Comparison of ENCODE assay signal across 9 cellular contexts in the genomic region with DNA sequence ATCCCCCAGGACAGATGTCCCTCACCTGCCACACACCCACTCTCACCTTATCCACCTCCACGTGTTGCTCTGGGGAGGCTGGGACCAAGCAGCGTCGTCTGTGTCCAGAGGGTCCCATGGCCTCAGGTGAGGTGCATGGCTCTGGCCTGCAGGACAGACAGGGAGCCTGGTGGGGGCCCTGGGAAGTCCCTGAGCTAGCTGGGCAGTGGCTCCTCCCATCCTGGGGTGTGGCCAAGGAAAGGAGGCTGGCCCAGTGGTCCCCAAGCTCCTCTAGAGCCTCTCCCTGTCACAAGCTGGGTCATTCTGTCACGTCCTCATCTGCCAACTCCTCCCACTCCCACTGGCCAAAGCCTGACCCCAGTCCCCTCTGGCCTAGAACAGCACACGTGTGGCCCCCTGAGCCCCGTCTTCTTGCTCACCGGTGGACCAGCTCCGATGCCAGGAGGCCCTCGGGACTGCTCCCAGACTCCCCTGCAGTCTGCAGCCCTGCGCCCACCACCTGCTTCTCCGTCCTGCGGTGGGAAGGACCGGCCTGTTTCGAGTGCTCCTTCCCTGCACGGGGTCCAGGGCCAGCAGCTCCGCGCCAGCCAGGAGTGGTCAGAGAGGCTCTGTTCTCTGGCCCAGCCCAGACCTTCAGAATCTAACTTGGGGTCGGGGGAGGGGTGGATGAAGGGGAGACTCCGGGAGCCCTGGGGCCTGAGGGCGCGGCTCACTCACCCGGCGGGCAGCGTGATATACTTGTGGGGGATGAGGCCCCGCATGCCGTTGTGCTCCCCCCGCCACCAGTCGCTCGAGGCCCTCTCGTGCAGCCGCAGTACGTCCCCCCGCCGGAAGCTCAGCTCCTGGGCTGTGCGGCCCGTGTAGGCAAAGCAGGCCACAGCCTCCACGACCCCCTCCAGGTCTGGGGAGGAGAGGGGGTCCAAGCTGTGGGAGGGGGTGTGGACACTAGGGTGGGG. TPM values are rescaled to one million over a fixed set of nuclear protein-coding genes. Genes with fewer than 3 reads are reported as not detected.
DNase-seq lines count a peak whose midpoint lies in the region; TF ChIP-seq lines count a peak whose summit lies in the region.
"Had no signal": no experiment of that assay in that cellular context is flagged by ENCODE, and none has a peak within 500 bp of the region (broad histone marks: within the 10 kb centered on the region; RNA-seq: fewer than 3 reads in every experiment).

No MANE protein-coding gene starts in this region.

- peak; percentile 69 for DNase-seq in GM13977 (ENCODE audit: low spot score)
- peak; percentile 47 for DNase-seq in HT-29 (ENCODE audit: low spot score)
- peak; percentile 9 to 12 for DNase-seq in erythroblast (lab: John Stamatoyannopoulos, UW)
- no peak for DNase-seq in COR-L47 (lab: John Stamatoyannopoulos, UW)
- no peak for DNase-seq in mucosa of gallbladder (ENCODE audit: low spot score)
- no peak for DNase-seq in occipital lobe (lab: John Stamatoyannopoulos, UW)
- DNase-seq: activated T-cell treated with anti-CD3 and anti-CD28 coated beads for 4 hours, kidney glomerular epithelial cell, NCI-H345 had no signal

- TF ChIP-seq POLR2A in erythroblast (IDR thresholded peaks at IDR 0.05; ENCODE audit: low read length) = no peak

- no peak for TF ChIP-seq CTCF in GM13977 (IDR thresholded peaks at IDR 0.05; ENCODE audit: extremely low read depth, insufficient read depth, missing control alignments)

- in situ Hi-C loops in GM13977 (cut with MboI; ENCODE audit: low pct_unique_long_range_greater_than_20kb, low sequenced_read_pairs, unreplicated experiment) = no loop called here

RNA-seq across cellular contexts. Expression of a gene that starts 4.8 kb away (rescaled TPM):
- total RNA-seq in HT-29 (2014; rRNA removed; shearing (Covaris generic)) = not detected in 2 replicates
- total RNA-seq in mucosa of gallbladder = 1.1 TPM
- not detected for total RNA-seq in occipital lobe

RNA-seq across cellular contexts. Expression of a gene that starts 16.8 kb away (rescaled TPM):
- 3.4 and 6.5 TPM in 2 replicates for total RNA-seq in HT-29 (2014; rRNA removed; shearing (Covaris generic))
- total RNA-seq in mucosa of gallbladder (53.8 TPM), occipital lobe (6.6 TPM)

RNA-seq across cellular contexts. Expression of a gene that starts 23.3 kb away (rescaled TPM):
- total RNA-seq in HT-29 (2014; rRNA removed; shearing (Covaris generic)) = not detected in 2 replicates
- total RNA-seq in mucosa of gallbladder (10.0 TPM), occipital lobe (98.1 TPM)

RNA-seq across cellular contexts. Expression of a gene that starts 25.5 kb away (rescaled TPM):
- total RNA-seq in HT-29 (2014; rRNA removed; shearing (Covaris generic)) = 304 and 321 TPM in 2 replicates
- 81.6 TPM for total RNA-seq in mucosa of gallbladder
- 17.6 TPM for total RNA-seq in occipital lobe

RNA-seq across cellular contexts. Expression of a gene that starts 35.1 kb away (rescaled TPM):
- total RNA-seq in HT-29 (2014; rRNA removed; shearing (Covaris generic)) = 0.08 and 0.91 TPM in 2 replicates
- total RNA-seq in mucosa of gallbladder = 19.5 TPM
- 2.8 TPM for total RNA-seq in occipital lobe

Comparison
In these comparisons a context has a peak if more than half of its experiments do, and no peak if none do; other contexts are left out.
1. DNase-seq: peak in GM13977 (single experiment), HT-29 (single experiment) and erythroblast (2 of 2); none in COR-L47 (single experiment), mucosa of gallbladder (single experiment) and occipital lobe (single experiment).
2. RNA of a gene that starts 23.3 kb away (total RNA-seq): 98.1 TPM in occipital lobe (single experiment) and 10.0 TPM in mucosa of gallbladder (single experiment); not detected in HT-29; every median in the first group is over 10 times any median in the second.